Comparison of ENCODE assay signal across 18 cellular contexts in the genomic region with DNA sequence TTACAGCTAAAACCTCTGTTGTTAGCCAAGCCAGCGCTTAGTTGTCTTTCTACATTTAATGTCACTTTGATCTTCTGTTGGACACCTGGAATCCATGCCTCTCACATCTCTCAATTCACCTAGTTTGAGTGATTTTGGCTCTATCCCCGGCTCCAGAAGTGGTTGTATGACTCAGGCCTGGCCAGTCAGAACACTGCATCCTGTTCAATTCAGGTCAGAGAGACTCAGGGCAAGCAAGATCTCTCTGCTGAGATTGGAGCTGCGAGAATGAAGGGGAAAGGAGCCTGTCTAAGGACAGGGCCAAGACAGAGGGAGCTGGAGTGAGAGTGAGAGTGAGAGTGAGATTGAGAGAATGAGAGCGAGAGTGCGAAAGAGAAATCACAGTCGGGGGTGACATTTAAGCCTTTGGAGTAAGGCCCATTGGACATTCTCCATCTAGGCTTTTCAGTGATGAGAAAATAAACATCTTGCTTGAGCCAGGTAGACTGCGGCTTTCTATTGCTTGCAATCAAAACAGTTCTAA.
DNase-seq lines count a peak whose midpoint lies in the region; ATAC-seq and TF ChIP-seq lines count a peak whose summit lies in the region.
"Had no signal": no experiment of that assay in that cellular context is flagged by ENCODE, and none has a peak within 500 bp of the region (broad histone marks: within the 10 kb centered on the region; RNA-seq: fewer than 3 reads in every experiment).

No MANE protein-coding gene starts in this region.

- H3K9me3 ChIP-seq in OCI-LY3 (ENCODE audit: insufficient read depth, low read length) (no peaks in the 10 kb centered on the region), neural progenitor cell (ENCODE audit: low read depth) (no peaks in the 10 kb centered on the region)
- H3K9me3 ChIP-seq: Peyer's patch had no signal

- H2AFZ ChIP-seq in OCI-LY3 (ENCODE audit: low read depth, low read length) (peak overlapping the region; percentile 64; the same call in 1 of the 2 replicates), neural progenitor cell (replicated peaks) (peak overlapping the region; percentile 90)

- H3K4me3 ChIP-seq in OCI-LY3 (ENCODE audit: low read length) (no peak overlapping the region), neural progenitor cell (no peak overlapping the region)
- H3K4me3 ChIP-seq: lung, Peyer's patch, skin epidermis had no signal

- peak overlapping the region; percentile 53 for H3K27ac Mint-ChIP-seq in neural progenitor cell
- H3K27ac Mint-ChIP-seq: activated CD4-positive, alpha-beta T cell treated with anti-CD3 and anti-CD28 coated beads for 36 hours; B cell had no signal

- no peaks in the 10 kb centered on the region for H3K36me3 Mint-ChIP-seq in neural progenitor cell

- no peak overlapping the region; the same call in 1 of the 2 replicates for H3K9ac ChIP-seq in OCI-LY3 (ENCODE audit: low read length)
- no peak overlapping the region for H3K9ac ChIP-seq in neural progenitor cell

- H3K36me3 ChIP-seq in OCI-LY3 (replicated peaks; ENCODE audit: low read depth, low read length) = no peaks in the 10 kb centered on the region
- H3K36me3 ChIP-seq in neural progenitor cell = no peaks in the 10 kb centered on the region
- H3K36me3 ChIP-seq: Peyer's patch had no signal

- no peak for ATAC-seq in HG02852 (IDR thresholded peaks at IDR 0.05; ENCODE audit: unreplicated experiment)
- ATAC-seq: activated CD4-positive, alpha-beta T cell treated with anti-CD3 and anti-CD28 coated beads for 36 hours had no signal

- H3K9me3 Mint-ChIP-seq in neural progenitor cell = no peaks in the 10 kb centered on the region

- no peak overlapping the region for H3K27ac ChIP-seq in OCI-LY3 (ENCODE audit: low read length)
- H3K27ac ChIP-seq in cingulate gyrus (ENCODE audit: low read depth, low read length) = peak overlapping the region; percentile 12
- H3K27ac ChIP-seq in neural progenitor cell = no peak overlapping the region
- H3K27ac ChIP-seq: Peyer's patch, skin epidermis had no signal

- H3K4me1 ChIP-seq in OCI-LY3 (ENCODE audit: low read length) (peaks cover 11% of the 10 kb centered on the region; the same call in 1 of the 2 replicates), neural progenitor cell (peaks cover 3% of the 10 kb centered on the region)
- H3K4me1 ChIP-seq: Peyer's patch had no signal

- H3K4me1 Mint-ChIP-seq in neural progenitor cell = peaks cover 16% of the 10 kb centered on the region

- H3F3A ChIP-seq in neural progenitor cell (ENCODE audit: low read depth) = no peaks in the 10 kb centered on the region

- DNase-seq in G401 (ENCODE audit: low spot score) = peak; percentile 83
- no peak for DNase-seq in neural progenitor cell (ENCODE audit: low spot score)
- no peak for DNase-seq in GM20000 (ENCODE audit: low spot score)
- no peak for DNase-seq in SW480 (ENCODE audit: low spot score)
- DNase-seq in NCI-H510A (lab: John Stamatoyannopoulos, UW) = no peak
- DNase-seq: activated CD4-positive, alpha-beta T cell treated with anti-CD3 and anti-CD28 coated beads for 36 hours; activated T-cell treated with anti-CD3 and anti-CD28 coated beads, Interleukin-2, amount 50 U/mL, for 1 hour; cortex of kidney; KBM-7; NCI-H1694; NCI-H510A treated with DMSO at 0.1 percent for 48 hours; Peyer's patch had no signal

- H3K4me2 ChIP-seq in OCI-LY3 (ENCODE audit: low read length) (peak overlapping the region; percentile 2; the same call in 1 of the 2 replicates), neural progenitor cell (no peak overlapping the region)

- TF ChIP-seq CTCF in OCI-LY3 (IDR thresholded peaks at IDR 0.05; ENCODE audit: low read depth, low read length) = no peak
- TF ChIP-seq CTCF in neural progenitor cell (IDR thresholded peaks at IDR 0.05) = no peak
- no peak for TF ChIP-seq CTCF in GM20000 (IDR thresholded peaks at IDR 0.05; ENCODE audit: extremely low read depth, missing control alignments)

- H3K79me2 ChIP-seq in OCI-LY3 (ENCODE audit: low read length) (no peaks in the 10 kb centered on the region), neural progenitor cell (ENCODE audit: low read depth) (no peaks in the 10 kb centered on the region)

- H3K27me3 ChIP-seq in OCI-LY3 (ENCODE audit: low read depth, low read length) (no peaks in the 10 kb centered on the region), neural progenitor cell (no peaks in the 10 kb centered on the region)
- H3K27me3 ChIP-seq: Peyer's patch had no signal

- no peak overlapping the region for H3K4me3 Mint-ChIP-seq in neural progenitor cell
- H3K4me3 Mint-ChIP-seq: activated CD4-positive, alpha-beta T cell treated with anti-CD3 and anti-CD28 coated beads for 36 hours; B cell had no signal

- peaks cover 2% of the 10 kb centered on the region for H3K27me3 Mint-ChIP-seq in neural progenitor cell (ENCODE audit: insufficient read depth, low read depth)
- H3K27me3 Mint-ChIP-seq: activated CD4-positive, alpha-beta T cell treated with anti-CD3 and anti-CD28 coated beads for 36 hours; B cell had no signal

- in situ Hi-C loops in G401 (cut with HindIII; ENCODE audit: low sequenced_read_pairs) = loop anchor here (25.0 kb wide), 1 partner anchor 177 kb away; no protein-coding TSS in a partner anchor

- H4K20me1 ChIP-seq in OCI-LY3 (ENCODE audit: insufficient read depth, low read length) (no peaks in the 10 kb centered on the region), neural progenitor cell (ENCODE audit: low read depth) (no peaks in the 10 kb centered on the region)
